ENCODE assay signal across 11 cellular contexts in genomic region chr1:28129150-28129549, GRCh38. TPM values are rescaled to one million over a fixed set of nuclear protein-coding genes. Genes with fewer than 3 reads are reported as not detected.
DNase-seq lines count a peak whose midpoint lies in the region; ATAC-seq and TF ChIP-seq lines count a peak whose summit lies in the region.
"Had no signal": no experiment of that assay in that cellular context is flagged by ENCODE, and none has a peak within 500 bp of the region (broad histone marks: within the 10 kb centered on the region; RNA-seq: fewer than 3 reads in every experiment).

No MANE protein-coding gene starts in this region.

- H3K27ac Mint-ChIP-seq in activated T-cell treated with anti-CD3 and anti-CD28 coated beads, Interleukin-2, amount 50 U/mL, for 72 hours = no peak overlapping the region

- H3K27ac ChIP-seq in GM23248 = no peak overlapping the region
- no peak overlapping the region for H3K27ac ChIP-seq in SK-N-SH (ENCODE audit: low read depth in 2 of 2, low read length in 1 of 2)
- peak overlapping the region; percentile 65 to 82 (median 77) for H3K27ac ChIP-seq in esophagus squamous epithelium

- H3K4me1 ChIP-seq in GM23248 (ENCODE audit: insufficient read depth) = peaks cover 9% of the 10 kb centered on the region
- H3K4me1 ChIP-seq in SK-N-SH (ENCODE audit: control insufficient read depth in 1 of 2, insufficient read depth in 2 of 2, low read depth in 1 of 2, low read length in 1 of 2) = no peaks in the 10 kb centered on the region
- peaks cover 0 to 35% (median 7%) of the 10 kb centered on the region in 3 donors for H3K4me1 ChIP-seq in esophagus squamous epithelium

- POLR2A ChIA-PET in SK-N-SH (lab: Yijun Ruan, JAX) = no interaction called here

- H3K9me3 Mint-ChIP-seq in activated T-cell treated with anti-CD3 and anti-CD28 coated beads, Interleukin-2, amount 50 U/mL, for 72 hours = no peaks in the 10 kb centered on the region

- intact Hi-C loops in esophagus squamous epithelium (cut with DNase I) = no loop called here

- H3K9me3 ChIP-seq in GM23248 (ENCODE audit: low read depth) (no peaks in the 10 kb centered on the region), SK-N-SH (no peaks in the 10 kb centered on the region), esophagus squamous epithelium (no peaks in the 10 kb centered on the region)

- no peak overlapping the region for H3K4me3 ChIP-seq in GM23248
- H3K4me3 ChIP-seq in SK-N-SH (ENCODE audit: low read depth in 2 of 2, low read length in 1 of 2) = no peak overlapping the region
- no peak overlapping the region for H3K4me3 ChIP-seq in esophagus squamous epithelium

- no peak for TF ChIP-seq RAD21 in SK-N-SH (IDR thresholded peaks at IDR 0.05; ENCODE audit: low read length)

- no peak for ATAC-seq in GM18858 (IDR thresholded peaks at IDR 0.05; ENCODE audit: unreplicated experiment)
- ATAC-seq in GM18873 (IDR thresholded peaks at IDR 0.05; ENCODE audit: low FRiP score, unreplicated experiment) = no peak
- no peak for ATAC-seq in activated T-cell treated with anti-CD3 and anti-CD28 coated beads, Interleukin-2, amount 50 U/mL, for 72 hours (replicated peaks in 1 of 2)
- no peak for ATAC-seq in GM18519 (IDR thresholded peaks at IDR 0.05; ENCODE audit: low FRiP score, unreplicated experiment)

- H3K27me3 ChIP-seq in GM23248 (replicated peaks; ENCODE audit: insufficient read depth) (no peaks in the 10 kb centered on the region), SK-N-SH (ENCODE audit: insufficient read depth) (no peaks in the 10 kb centered on the region; the same call in 1 of the 2 replicates), esophagus squamous epithelium (no peaks in the 10 kb centered on the region)

- H3F3A ChIP-seq in GM23248 (ENCODE audit: insufficient read depth) (no peaks in the 10 kb centered on the region; the same call in 1 of the 2 replicates), SK-N-SH (replicated peaks; ENCODE audit: insufficient read depth) (no peaks in the 10 kb centered on the region)

- H3K36me3 Mint-ChIP-seq in activated T-cell treated with anti-CD3 and anti-CD28 coated beads, Interleukin-2, amount 50 U/mL, for 72 hours (ENCODE audit: insufficient read depth in 2 of 2) = no peaks in the 10 kb centered on the region

- H2AFZ ChIP-seq in GM23248 = peak overlapping the region; percentile 39; the same call in 1 of the 2 replicates
- no peak overlapping the region for H2AFZ ChIP-seq in SK-N-SH (ENCODE audit: low read depth)

- H3K79me2 ChIP-seq in GM23248 (ENCODE audit: insufficient read depth) (no peaks in the 10 kb centered on the region), SK-N-SH (ENCODE audit: insufficient read depth) (no peaks in the 10 kb centered on the region)

- H4K20me1 ChIP-seq in GM23248 (ENCODE audit: insufficient read depth) = no peaks in the 10 kb centered on the region
- no peaks in the 10 kb centered on the region for H4K20me1 ChIP-seq in SK-N-SH (ENCODE audit: insufficient read depth)

- TF ChIP-seq CTCF in SK-N-SH (IDR thresholded peaks at IDR 0.05) = no peak
- TF ChIP-seq CTCF in esophagus squamous epithelium (IDR thresholded peaks at IDR 0.05) = no peak

- WGBS in GM23248 (ENCODE audit: low coverage in 1 of 2, low lambda C conversion rate in 2 of 2, missing lambda C conversion rate in 2 of 2), 2 experiments = 0 to 6% methylated on average over 1 of the region's 1 CpG
- WGBS in SK-N-SH (ENCODE audit: low lambda C conversion rate) = 30% methylated on average over 1 of the region's 1 CpG
- WGBS in esophagus squamous epithelium, 2 donors = 20% methylated on average over 1 of the region's 1 CpG; no CpG with 5 or more reads in 1 of the 2 donors

- DNase-seq in GM23248 (peak; percentile 90), SK-N-SH (no peak), esophagus squamous epithelium (lab: John Stamatoyannopoulos, UW) (no peak), non-pigmented ciliary epithelial cell (ENCODE audit: low read depth) (peak; percentile 64)
- DNase-seq in activated T-cell treated with anti-CD3 and anti-CD28 coated beads, Interleukin-2, amount 50 U/mL, for 72 hours = no peak
- DNase-seq: activated naive CD4-positive, alpha-beta T cell; NCI-H526 treated with DMSO at 0.1 percent for 48 hours; substantia nigra had no signal

- in situ Hi-C loops in GM23248 (cut with MboI) = no loop called here

- no peaks in the 10 kb centered on the region for H3K36me3 ChIP-seq in GM23248 (ENCODE audit: low read depth)
- H3K36me3 ChIP-seq in SK-N-SH (replicated peaks in 1 of 2; ENCODE audit: control insufficient read depth in 1 of 2, insufficient read depth in 2 of 2, low read length in 1 of 2) = no peaks in the 10 kb centered on the region
- H3K36me3 ChIP-seq in esophagus squamous epithelium = no peaks in the 10 kb centered on the region

- H3K9ac ChIP-seq in GM23248 = no peak overlapping the region
- H3K9ac ChIP-seq in SK-N-SH = no peak overlapping the region

- H3K4me2 ChIP-seq in GM23248 (ENCODE audit: unreplicated experiment) (no peak overlapping the region), SK-N-SH (no peak overlapping the region)

- TF ChIP-seq EP300 in SK-N-SH (IDR thresholded peaks at IDR 0.05; ENCODE audit: borderline replicate concordance in 1 of 2, low read depth in 1 of 2, low read length in 1 of 2) = no peak

- H3K4me1 Mint-ChIP-seq in activated T-cell treated with anti-CD3 and anti-CD28 coated beads, Interleukin-2, amount 50 U/mL, for 72 hours (ENCODE audit: low read depth) = no peaks in the 10 kb centered on the region

- CTCF ChIA-PET in SK-N-SH (lab: Yijun Ruan, JAX) = no interaction called here

- H3K27me3 Mint-ChIP-seq in activated T-cell treated with anti-CD3 and anti-CD28 coated beads, Interleukin-2, amount 50 U/mL, for 72 hours (ENCODE audit: low read depth) = peaks cover 46% of the 10 kb centered on the region

- no peak overlapping the region for H3K4me3 Mint-ChIP-seq in activated T-cell treated with anti-CD3 and anti-CD28 coated beads, Interleukin-2, amount 50 U/mL, for 72 hours

- TF ChIP-seq POLR2A in esophagus squamous epithelium (IDR thresholded peaks at IDR 0.05) = no peak

- H3K9me2 ChIP-seq in GM23248 (ENCODE audit: insufficient read depth) = no peaks in the 10 kb centered on the region
- H3K9me2 ChIP-seq in SK-N-SH = no peaks in the 10 kb centered on the region

TF ChIP-seq in SK-N-SH, 30 proteins besides CTCF, POLR2A, EP300 and RAD21:
- TF ChIP-seq RXRA (IDR thresholded peaks at IDR 0.05; ENCODE audit: borderline replicate concordance, low read depth) (peak; percentile 23; the same call in 1 of the 2 replicates), TAF1 (IDR thresholded peaks at IDR 0.05; ENCODE audit: borderline replicate concordance, low read depth, low read length) (no peak)

RNA-seq across cellular contexts. Expression of gene EYA3, which starts 40.7 kb away (rescaled TPM):
- 16.9 and 19.2 TPM in 2 replicates for total RNA-seq in GM23248 (2014; rRNA removed; shearing (Covaris generic))
- 8.6 and 9.1 TPM in 2 replicates for polyA plus RNA-seq in GM23248 (2016; fragmentation: Nextera tagmentation; extraction: Ambion mirVana)
- polyA plus RNA-seq in SK-N-SH (2012; rRNA removed) = 6.5 and 9.8 TPM in 2 replicates
- 6.9 and 7.3 TPM in 2 replicates for polyA plus RNA-seq in SK-N-SH (2012; cell fraction: cytosol; rRNA removed)
- 11.6 and 19.5 TPM in 2 replicates for polyA plus RNA-seq in SK-N-SH (2012; cell fraction: nucleus; rRNA removed)
- total RNA-seq in esophagus squamous epithelium = 10 to 100 TPM; 13.8 to 21.9 (median 15.8) TPM
- total RNA-seq in activated T-cell treated with anti-CD3 and anti-CD28 coated beads, Interleukin-2, amount 50 U/mL, for 72 hours = 10 to 100 TPM; 27.0 to 28.9 TPM

RNA-seq across cellular contexts. Expression of gene PTAFR, which starts 47.3 kb away (rescaled TPM):
- total RNA-seq in GM23248 (2014; rRNA removed; shearing (Covaris generic)) = not detected in 2 replicates
- polyA plus RNA-seq in GM23248 (2016; fragmentation: Nextera tagmentation; extraction: Ambion mirVana) (0.08 TPM in 1 of 2 replicates, not detected in the other), SK-N-SH (2012; rRNA removed) (0.05 and 0.06 TPM in 2 replicates)
- polyA plus RNA-seq in SK-N-SH (2012; cell fraction: cytosol; rRNA removed) = 0.03 and 0.04 TPM in 2 replicates
- polyA plus RNA-seq in SK-N-SH (2012; cell fraction: nucleus; rRNA removed) = 0.06 and 0.08 TPM in 2 replicates
- 10 to 100 TPM in 1 of 4 donors, 1 to 10 TPM in 3; 2.7 to 12.8 (median 8.9) TPM for total RNA-seq in esophagus squamous epithelium
- under 1 TPM; 0.12 to 0.46 TPM for total RNA-seq in activated T-cell treated with anti-CD3 and anti-CD28 coated beads, Interleukin-2, amount 50 U/mL, for 72 hours

Comparison
In these comparisons a context has a peak if more than half of its experiments do, and no peak if none do; other contexts are left out.
1. DNase-seq: peak in GM23248 (single experiment) and non-pigmented ciliary epithelial cell (single experiment); none in SK-N-SH (single experiment), esophagus squamous epithelium (single experiment) and activated T-cell treated with anti-CD3 and anti-CD28 coated beads, Interleukin-2, amount 50 U/mL, for 72 hours (0 of 2).
2. H3K27ac ChIP-seq: peak in esophagus squamous epithelium (4 of 4); none in GM23248 (single experiment) and SK-N-SH (0 of 2).